Comparison of ENCODE assay signal across 1 cellular context in the genomic region with DNA sequence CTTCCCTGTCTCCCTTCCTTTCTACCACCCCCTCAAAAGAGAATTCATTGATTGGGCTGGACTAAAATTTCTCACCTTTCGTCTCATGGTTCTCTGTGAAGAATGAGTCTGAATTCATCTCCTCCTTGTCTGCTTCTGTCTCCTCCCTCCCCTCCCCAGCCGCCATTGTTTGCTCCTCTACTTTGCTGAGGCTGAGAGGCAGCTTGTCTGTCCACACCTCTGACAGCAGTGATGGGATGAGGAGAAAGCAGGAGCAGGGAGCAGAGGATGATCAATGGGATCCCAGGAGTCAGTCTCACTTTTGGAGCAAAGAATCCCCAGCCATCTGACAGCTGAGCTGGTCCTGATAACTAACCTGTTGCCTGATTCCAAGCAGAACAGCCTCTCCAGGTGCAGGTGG.
TF ChIP-seq lines count a peak whose summit lies in the region.

No MANE protein-coding gene starts in this region.

TF ChIP-seq in SK-N-SH, 30 proteins besides CTCF, POLR2A, EP300 and RAD21:
- TF ChIP-seq MXI1 (IDR thresholded peaks at IDR 0.05; ENCODE audit: low read depth, low read length) (no peak), TEAD4 (IDR thresholded peaks at IDR 0.05; ENCODE audit: borderline replicate concordance, insufficient read depth) (no peak), FOSL2 (IDR thresholded peaks at IDR 0.05; ENCODE audit: borderline replicate concordance, low read depth) (no peak), NFIC (IDR thresholded peaks at IDR 0.05; ENCODE audit: borderline replicate concordance) (no peak), GATA2 (CRISPR knock-in tag; IDR thresholded peaks at IDR 0.05) (no peak), MEF2A (IDR thresholded peaks at IDR 0.05; ENCODE audit: borderline replicate concordance, low read depth) (no peak), TCF12 (IDR thresholded peaks at IDR 0.05) (no peak)
